29 cellular contexts compared by ENCODE assay signal in genomic region chr9:137359850-137360249, GRCh38. TPM values are rescaled to one million over a fixed set of nuclear protein-coding genes. Genes with fewer than 3 reads are reported as not detected.
"Had no signal": no experiment of that assay in that cellular context is flagged by ENCODE, and none has a peak within 500 bp of the region (broad histone marks: within the 10 kb centered on the region; RNA-seq: fewer than 3 reads in every experiment).

No MANE protein-coding gene starts in this region.

- H3K4me1 ChIP-seq: colonic mucosa, foreskin keratinocyte, gastrocnemius medialis, gastroesophageal sphincter, heart left ventricle had no signal

- ATAC-seq: effector memory CD8-positive, alpha-beta T cell; esophagus mucosa; foreskin keratinocyte; gastrocnemius medialis; gastroesophageal sphincter; heart left ventricle; heart right ventricle had no signal

- H3K4me3 ChIP-seq: colonic mucosa, coronary artery, dorsolateral prefrontal cortex, esophagus muscularis mucosa, esophagus squamous epithelium, gastrocnemius medialis, gastroesophageal sphincter, heart left ventricle, heart right ventricle had no signal

- H3K27ac ChIP-seq: colonic mucosa, coronary artery, dorsolateral prefrontal cortex, epithelial cell of prostate, esophagus muscularis mucosa, esophagus squamous epithelium, foreskin keratinocyte, gastrocnemius medialis, gastroesophageal sphincter, heart left ventricle, heart right ventricle had no signal

- H3K36me3 ChIP-seq: colonic mucosa, esophagus squamous epithelium, gastrocnemius medialis had no signal

- H3K9me3 ChIP-seq: colonic mucosa, gastrocnemius medialis had no signal

- FAIRE-seq: colon, endometrium, endothelial cell of umbilical vein, frontal cortex had no signal

- DNase-seq: colonic mucosa; cortex of kidney; dermis blood vessel endothelial cell; dorsolateral prefrontal cortex; effector CD4-positive, alpha-beta T cell; effector CD8-positive, alpha-beta T cell; effector memory CD4-positive, alpha-beta T cell; effector memory CD8-positive, alpha-beta T cell; endodermal cell; erythroblast; esophagus squamous epithelium; foreskin fibroblast; foreskin keratinocyte; foreskin melanocyte; gastrocnemius medialis; glutamatergic neuron; head of caudate nucleus; heart left ventricle; heart right ventricle had no signal

- H3K27me3 ChIP-seq: colonic mucosa, dorsolateral prefrontal cortex, esophagus muscularis mucosa, esophagus squamous epithelium, foreskin keratinocyte, gastrocnemius medialis, gastroesophageal sphincter, heart left ventricle, heart right ventricle had no signal

RNA-seq across cellular contexts. Expression of gene NRARP, which starts 57.8 kb away (rescaled TPM):
- total RNA-seq: fibroblast of lung had no signal
